In genomic region chr12:6928703-6929407, GRCh38 we compare ENCODE assay signal across 8 cellular contexts. TPM values are rescaled to one million over a fixed set of nuclear protein-coding genes. Genes with fewer than 3 reads are reported as not detected.
DNase-seq lines count a peak whose midpoint lies in the region; TF ChIP-seq lines count a peak whose summit lies in the region.

No MANE protein-coding gene starts in this region.

- peaks cover 53% of the 10 kb centered on the region for H4K20me1 ChIP-seq in neural progenitor cell (ENCODE audit: low read depth)

- TF ChIP-seq CTCF in endodermal cell (conservative IDR thresholded peaks at IDR 0.05) (no peak), neural progenitor cell (IDR thresholded peaks at IDR 0.05) (no peak), GM13976 (IDR thresholded peaks at IDR 0.05; ENCODE audit: borderline replicate concordance, control extremely low read depth, extremely low read depth, insufficient read depth, missing control alignments) (no peak)

- in situ Hi-C loops in GM13976 (cut with MboI; ENCODE audit: low sequenced_read_pairs, unreplicated experiment), result loop anchor here (25.0 kb wide), 1 partner anchor 183 kb away; the partner anchor contains the start of gene C1RL

- no peaks in the 10 kb centered on the region for H3K9me3 Mint-ChIP-seq in CD8-positive, alpha-beta memory T cell
- H3K9me3 Mint-ChIP-seq in endodermal cell (no peaks in the 10 kb centered on the region), neural progenitor cell (no peaks in the 10 kb centered on the region)

- H3K4me3 ChIP-seq in CD8-positive, alpha-beta memory T cell (ENCODE audit: low read length), result peak overlapping the region; percentile 47
- H3K4me3 ChIP-seq in NT2/D1 (ENCODE audit: insufficient read length, low read depth) (peak overlapping the region; percentile 89), endodermal cell (ENCODE audit: low read length) (peak overlapping the region; percentile 94), neural progenitor cell (peak overlapping the region; percentile 91)

- H3F3A ChIP-seq in neural progenitor cell (ENCODE audit: low read depth), result peaks cover 53% of the 10 kb centered on the region

- peak overlapping the region; percentile 82 to 91 (median 87) for H3K4me3 Mint-ChIP-seq in CD8-positive, alpha-beta memory T cell
- H3K4me3 Mint-ChIP-seq in endodermal cell (peak overlapping the region; percentile 98), neural progenitor cell (peak overlapping the region; percentile 98)

- H3K27me3 Mint-ChIP-seq in CD8-positive, alpha-beta memory T cell, result no peaks in the 10 kb centered on the region
- H3K27me3 Mint-ChIP-seq in endodermal cell (ENCODE audit: insufficient read depth) (no peaks in the 10 kb centered on the region), neural progenitor cell (ENCODE audit: insufficient read depth, low read depth) (peaks cover 9% of the 10 kb centered on the region)

- peak overlapping the region; percentile 65 for H3K27ac ChIP-seq in CD8-positive, alpha-beta memory T cell (ENCODE audit: low read depth, low read length)
- H3K27ac ChIP-seq in endodermal cell (ENCODE audit: low read depth, low read length) (no peak overlapping the region), neural progenitor cell (no peak overlapping the region)

- peaks cover 0 to 11% (median 3%) of the 10 kb centered on the region in 3 donors for H3K36me3 Mint-ChIP-seq in CD8-positive, alpha-beta memory T cell
- peaks cover 17% of the 10 kb centered on the region for H3K36me3 Mint-ChIP-seq in endodermal cell (ENCODE audit: low read depth)
- H3K36me3 Mint-ChIP-seq in neural progenitor cell, result peaks cover 18% of the 10 kb centered on the region

- H3K27ac Mint-ChIP-seq in CD8-positive, alpha-beta memory T cell, result peak overlapping the region; percentile 68 to 99 (median 92)
- H3K27ac Mint-ChIP-seq in endodermal cell (peak overlapping the region; percentile 93), neural progenitor cell (peak overlapping the region; percentile 80)

- no peak overlapping the region for H2AFZ ChIP-seq in neural progenitor cell (replicated peaks)

- no peaks in the 10 kb centered on the region for H3K9me3 ChIP-seq in CD8-positive, alpha-beta memory T cell (ENCODE audit: low read length)
- H3K9me3 ChIP-seq in NT2/D1 (ENCODE audit: insufficient read depth, low read length) (no peaks in the 10 kb centered on the region), endodermal cell (ENCODE audit: control insufficient read depth, low read length) (no peaks in the 10 kb centered on the region), neural progenitor cell (ENCODE audit: low read depth) (no peaks in the 10 kb centered on the region)

- peaks cover 37 to 65% (median 51%) of the 10 kb centered on the region in 3 donors for H3K4me1 Mint-ChIP-seq in CD8-positive, alpha-beta memory T cell
- H3K4me1 Mint-ChIP-seq in endodermal cell (peaks cover 62% of the 10 kb centered on the region), neural progenitor cell (peaks cover 68% of the 10 kb centered on the region)

- H3K4me1 ChIP-seq in CD8-positive, alpha-beta memory T cell (ENCODE audit: insufficient read depth, low read length), result peaks cover 61% of the 10 kb centered on the region
- H3K4me1 ChIP-seq in NT2/D1 (ENCODE audit: insufficient read depth, insufficient read length) (peaks cover 24% of the 10 kb centered on the region), endodermal cell (ENCODE audit: control insufficient read depth, insufficient read depth, low read length) (peaks cover 13% of the 10 kb centered on the region), neural progenitor cell (peaks cover 40% of the 10 kb centered on the region)

- peaks cover 74% of the 10 kb centered on the region for H3K79me2 ChIP-seq in neural progenitor cell (ENCODE audit: low read depth)

- WGBS in endodermal cell (ENCODE audit: insufficient coverage in 1 of 2, insufficient read length in 1 of 2), 2 experiments, result 0 to 1% methylated on average over 10 to 17 of the region's 19 CpGs

- POLR2A ChIA-PET in CD8-positive, alpha-beta memory T cell (lab: Charles Lee), result interaction anchor here (1.0 to 1.8 kb wide), 4 partner anchors 9 to 32 kb away, joined by 4 to 10 read pairs (median 6); partner anchors contain the start of genes C12orf57 and RNU7-1

- peak overlapping the region; percentile 94 for H3K9ac ChIP-seq in NT2/D1 (ENCODE audit: insufficient read length, low read depth)
- H3K9ac ChIP-seq in endodermal cell (ENCODE audit: extremely low read depth, low read length, poor library complexity, severe bottlenecking), result peak overlapping the region; percentile 77
- H3K9ac ChIP-seq in neural progenitor cell, result peak overlapping the region; percentile 85

- no peaks in the 10 kb centered on the region for H3K27me3 ChIP-seq in CD8-positive, alpha-beta memory T cell (ENCODE audit: insufficient read depth, low read length, poor library complexity, severe bottlenecking)
- no peaks in the 10 kb centered on the region for H3K27me3 ChIP-seq in NT2/D1 (ENCODE audit: insufficient read depth, insufficient read length)
- H3K27me3 ChIP-seq in endodermal cell (ENCODE audit: control insufficient read depth, insufficient read depth, low read length, poor library complexity, severe bottlenecking), result no peaks in the 10 kb centered on the region
- H3K27me3 ChIP-seq in neural progenitor cell, result no peaks in the 10 kb centered on the region

- H3K36me3 ChIP-seq in CD8-positive, alpha-beta memory T cell (ENCODE audit: insufficient read depth, low read length), result no peaks in the 10 kb centered on the region
- peaks cover 40% of the 10 kb centered on the region for H3K36me3 ChIP-seq in NT2/D1 (ENCODE audit: insufficient read depth, insufficient read length, low read length)
- peaks cover 11% of the 10 kb centered on the region for H3K36me3 ChIP-seq in endodermal cell (ENCODE audit: control insufficient read depth, insufficient read depth, low read length)
- no peaks in the 10 kb centered on the region for H3K36me3 ChIP-seq in neural progenitor cell

- H3K4me2 ChIP-seq in neural progenitor cell, result peak overlapping the region; percentile 85

- DNase-seq in CD8-positive, alpha-beta memory T cell, result no peak
- DNase-seq in NT2/D1 (ENCODE audit: low read depth, low spot score) (no peak), endodermal cell (no peak), neural progenitor cell (ENCODE audit: low spot score) (no peak), GM13976 (ENCODE audit: low spot score) (no peak), putamen (ENCODE audit: low spot score) (no peak)
- no peak for DNase-seq in activated CD4-positive, CD25-positive, alpha-beta regulatory T cell (lab: John Stamatoyannopoulos, UW)
- DNase-seq in activated CD4-positive, alpha-beta T cell treated with anti-CD3 and anti-CD28 coated beads, Interleukin-2, amount 50 U/mL, for 1 hour, result no peak

- CTCF ChIA-PET in CD8-positive, alpha-beta memory T cell (lab: Charles Lee), result interaction anchor here (1.2 to 8.9 kb wide), 6 partner anchors 8 to 185 kb away, joined by 3 to 88 read pairs (median 68); partner anchors contain the start of genes C12orf57, RNU7-1, SPSB2 and TPI1

RNA-seq across cellular contexts. Expression of gene ATN1, which starts 1.1 kb away (rescaled TPM):
- total RNA-seq in CD8-positive, alpha-beta memory T cell, result 10 to 100 TPM; 54.8 to 60.4 TPM
- polyA plus RNA-seq in CD8-positive, alpha-beta memory T cell, result 0.62 TPM
- total RNA-seq in endodermal cell, result 100 to 1,000 TPM; 111 to 244 TPM
- 157 TPM for polyA plus RNA-seq in endodermal cell (2013, experiment 1 of 2)
- 139 TPM for polyA plus RNA-seq in endodermal cell (2013, experiment 2 of 2)
- total RNA-seq in neural progenitor cell (ENCODE audit: low replicate concordance), result 8.9 and 28.7 TPM in 2 replicates

RNA-seq across cellular contexts. Expression of gene ENO2, which starts 14.5 kb away (rescaled TPM):
- 100 to 1,000 TPM; 125 to 131 TPM for total RNA-seq in CD8-positive, alpha-beta memory T cell
- polyA plus RNA-seq in CD8-positive, alpha-beta memory T cell, result 36.4 TPM
- total RNA-seq in endodermal cell (100 to 1,000 TPM; 104 to 139 TPM), neural progenitor cell (ENCODE audit: low replicate concordance) (82.2 and 136 TPM in 2 replicates)
- polyA plus RNA-seq in endodermal cell (2013, experiment 1 of 2), result 137 TPM
- 107 TPM for polyA plus RNA-seq in endodermal cell (2013, experiment 2 of 2)

RNA-seq across cellular contexts. Expression of gene RNU7-1, which starts 14.8 kb away (rescaled TPM):
- total RNA-seq in CD8-positive, alpha-beta memory T cell, result not detected
- not detected for polyA plus RNA-seq in CD8-positive, alpha-beta memory T cell
- total RNA-seq in endodermal cell (not detected), neural progenitor cell (ENCODE audit: low replicate concordance) (not detected in 2 replicates)
- polyA plus RNA-seq in endodermal cell (2013, experiment 1 of 2), result not detected
- not detected for polyA plus RNA-seq in endodermal cell (2013, experiment 2 of 2)

RNA-seq across cellular contexts. Expression of gene C12orf57, which starts 15.0 kb away (rescaled TPM):
- total RNA-seq in CD8-positive, alpha-beta memory T cell, result 100 to 1,000 TPM; 297 to 304 TPM
- 259 TPM for polyA plus RNA-seq in CD8-positive, alpha-beta memory T cell
- 100 to 1,000 TPM; 141 to 257 TPM for total RNA-seq in endodermal cell
- 219 TPM for polyA plus RNA-seq in endodermal cell (2013, experiment 1 of 2)
- 218 TPM for polyA plus RNA-seq in endodermal cell (2013, experiment 2 of 2)
- total RNA-seq in neural progenitor cell (ENCODE audit: low replicate concordance), result 314 and 399 TPM in 2 replicates

RNA-seq across cellular contexts. Expression of gene PTPN6, which starts 22.3 kb away (rescaled TPM):
- total RNA-seq in CD8-positive, alpha-beta memory T cell, result 100 to 1,000 TPM; 456 to 460 TPM
- polyA plus RNA-seq in CD8-positive, alpha-beta memory T cell, result 379 TPM
- 10 to 100 TPM; 35.7 to 68.0 TPM for total RNA-seq in endodermal cell
- 6.3 TPM for polyA plus RNA-seq in endodermal cell (2013, experiment 1 of 2)
- polyA plus RNA-seq in endodermal cell (2013, experiment 2 of 2), result 5.6 TPM
- 4.4 and 6.0 TPM in 2 replicates for total RNA-seq in neural progenitor cell (ENCODE audit: low replicate concordance)
